In genomic region chr4:84277923-84278322, GRCh38 we compare ENCODE assay signal across 8 cellular contexts.
"Had no signal": no experiment of that assay in that cellular context is flagged by ENCODE, and none has a peak within 500 bp of the region (broad histone marks: within the 10 kb centered on the region; RNA-seq: fewer than 3 reads in every experiment).

No MANE protein-coding gene starts in this region.

- ATAC-seq: GM12878 had no signal

- DNase-seq: GDM1, GF-D8 had no signal

- FAIRE-seq: G401.6, GM12878, GM12891, GM12892, GM18507, GM19239 had no signal

- H3K4me3 ChIP-seq: GM12878 had no signal
